ENCODE assay signal across 8 cellular contexts in genomic region chr5:176809544-176810083, GRCh38. TPM values are rescaled to one million over a fixed set of nuclear protein-coding genes. Genes with fewer than 3 reads are reported as not detected.
DNase-seq lines count a peak whose midpoint lies in the region; ATAC-seq and TF ChIP-seq lines count a peak whose summit lies in the region.

No MANE protein-coding gene starts in this region.

- H3K9me3 ChIP-seq in A673 (ENCODE audit: low read depth, low read length, poor library complexity, severe bottlenecking) = no peaks in the 10 kb centered on the region
- H3K9me3 ChIP-seq in mesodermal cell (ENCODE audit: control insufficient read depth, low read length) = no peaks in the 10 kb centered on the region

- no peaks in the 10 kb centered on the region for H3K9me2 ChIP-seq in GM23338 (ENCODE audit: insufficient read depth)

- H3K27me3 ChIP-seq in A673 (replicated peaks; ENCODE audit: insufficient read depth, low read depth, low read length, poor library complexity) (no peaks in the 10 kb centered on the region), GM23338 (ENCODE audit: insufficient read depth) (peaks cover 50% of the 10 kb centered on the region)

- DNase-seq in A673 (ENCODE audit: low spot score) (peak; percentile 25), GM23338 (ENCODE audit: low spot score) (peak; percentile 45), DMS79 (lab: John Stamatoyannopoulos, UW) (no peak), GM10266 (ENCODE audit: extremely low spot score) (no peak), NCI-H1092 (lab: John Stamatoyannopoulos, UW) (no peak)
- DNase-seq in activated naive CD8-positive, alpha-beta T cell treated with anti-CD3 and anti-CD28 coated beads, Interleukin-2, amount 10 ng/mL, durations not matched to agents 7 days and 5 days = no peak

- POLR2A ChIA-PET in A673 (lab: Charles Lee; ENCODE audit: low non-redundant PET) = no interaction called here
- POLR2A ChIA-PET in activated naive CD8-positive, alpha-beta T cell treated with anti-CD3 and anti-CD28 coated beads, Interleukin-2, amount 10 ng/mL, durations not matched to agents 7 days and 5 days (lab: Charles Lee) = interaction anchor here (0.6 kb wide), 1 partner anchor 11 kb away, joined by 4 read pairs; no protein-coding TSS in a partner anchor

- 1% methylated on average over 29 to 41 of the region's 48 CpGs for WGBS in mesodermal cell (ENCODE audit: insufficient coverage in 2 of 2), 2 experiments

- H3K79me2 ChIP-seq in GM23338 (replicated peaks; ENCODE audit: insufficient read depth) = no peaks in the 10 kb centered on the region

- H3K36me3 ChIP-seq in A673 (ENCODE audit: insufficient read depth, low read length, poor library complexity, severe bottlenecking) (no peaks in the 10 kb centered on the region), GM23338 (ENCODE audit: insufficient read depth) (no peaks in the 10 kb centered on the region), mesodermal cell (ENCODE audit: control insufficient read depth, insufficient read depth, low read length) (no peaks in the 10 kb centered on the region)

- CTCF ChIA-PET in A673 (lab: Charles Lee) = interaction anchor here (0.7 kb wide), 1 partner anchor 500 kb away, joined by 3 read pairs; no protein-coding TSS in a partner anchor

- peak overlapping the region; percentile 100 for H2AFZ ChIP-seq in GM23338

- no TSS peak for BruUV-seq in A673 (replicated peaks; lab: Mats Ljungman, UMichigan)

- 0 out of 2 replicates have a peak, but pooled peaks cover 3% of the 10 kb centered on the region for H4K20me1 ChIP-seq in GM23338 (replicated peaks; ENCODE audit: insufficient read depth)

- no peaks in the 10 kb centered on the region; the same call in 1 of the 3 replicates for H3K36me3 Mint-ChIP-seq in GM23338 (ENCODE audit: low read depth)
- H3K36me3 Mint-ChIP-seq in activated naive CD8-positive, alpha-beta T cell treated with anti-CD3 and anti-CD28 coated beads, Interleukin-2, amount 10 ng/mL, durations not matched to agents 7 days and 5 days = no peaks in the 10 kb centered on the region

- H3K4me2 ChIP-seq in GM23338 = peak overlapping the region; percentile 96

- H3K27me3 Mint-ChIP-seq in GM23338 (ENCODE audit: insufficient read depth, low read depth, poor library complexity) = peaks cover 47% of the 10 kb centered on the region
- peaks cover 60% of the 10 kb centered on the region for H3K27me3 Mint-ChIP-seq in activated naive CD8-positive, alpha-beta T cell treated with anti-CD3 and anti-CD28 coated beads, Interleukin-2, amount 10 ng/mL, durations not matched to agents 7 days and 5 days

- intact Hi-C loops in A673 (cut with micrococcal nuclease; ENCODE audit: unreplicated experiment) = no loop called here

- peak overlapping the region; percentile 56 for H3K4me3 ChIP-seq in A673 (ENCODE audit: low read depth, low read length, poor library complexity, severe bottlenecking)
- H3K4me3 ChIP-seq in GM23338 = peak overlapping the region; percentile 77
- H3K4me3 ChIP-seq in mesodermal cell (ENCODE audit: extremely low read depth, insufficient read depth, low read length, poor library complexity, severe bottlenecking) = peak overlapping the region; percentile 37

- no peaks in the 10 kb centered on the region; the same call in none of the 3 replicates for H3K9me3 Mint-ChIP-seq in GM23338
- no peaks in the 10 kb centered on the region for H3K9me3 Mint-ChIP-seq in activated naive CD8-positive, alpha-beta T cell treated with anti-CD3 and anti-CD28 coated beads, Interleukin-2, amount 10 ng/mL, durations not matched to agents 7 days and 5 days

- peak; percentile 8 for ATAC-seq in GM23338
- no peak for ATAC-seq in activated naive CD8-positive, alpha-beta T cell treated with anti-CD3 and anti-CD28 coated beads, Interleukin-2, amount 10 ng/mL, durations not matched to agents 7 days and 5 days (ENCODE audit: low read depth)
- no peak for ATAC-seq in GM18517 (IDR thresholded peaks at IDR 0.05; ENCODE audit: unreplicated experiment)

- TF ChIP-seq CTCF in A673 (conservative IDR thresholded peaks at IDR 0.05; ENCODE audit: low read depth, low read length) (no peak), GM23338 (conservative IDR thresholded peaks at IDR 0.05; ENCODE audit: low read depth in 2 of 2) (no peak), GM10266 (IDR thresholded peaks at IDR 0.05; ENCODE audit: control insufficient read depth, insufficient read depth, low read depth, missing control alignments) (no peak)

- H3K4me1 Mint-ChIP-seq in GM23338 = peaks cover 27% of the 10 kb centered on the region
- peaks cover 14% of the 10 kb centered on the region for H3K4me1 Mint-ChIP-seq in activated naive CD8-positive, alpha-beta T cell treated with anti-CD3 and anti-CD28 coated beads, Interleukin-2, amount 10 ng/mL, durations not matched to agents 7 days and 5 days

- H3K27ac Mint-ChIP-seq in GM23338 = no peak overlapping the region
- H3K27ac Mint-ChIP-seq in activated naive CD8-positive, alpha-beta T cell treated with anti-CD3 and anti-CD28 coated beads, Interleukin-2, amount 10 ng/mL, durations not matched to agents 7 days and 5 days = no peak overlapping the region

- H3K27ac ChIP-seq in A673 (ENCODE audit: low read depth, low read length, poor library complexity, severe bottlenecking) (no peak overlapping the region), GM23338 (ENCODE audit: low read depth) (no peak overlapping the region), mesodermal cell (ENCODE audit: low read depth, low read length, severe bottlenecking) (no peak overlapping the region)

- H3K4me1 ChIP-seq in A673 (ENCODE audit: insufficient read depth, low read length, poor library complexity, severe bottlenecking) (peaks cover 5% of the 10 kb centered on the region), GM23338 (ENCODE audit: insufficient read depth) (peaks cover 10% of the 10 kb centered on the region), mesodermal cell (ENCODE audit: control insufficient read depth, insufficient read depth, low read length, poor library complexity, severe bottlenecking) (peaks cover 5% of the 10 kb centered on the region)

- H3F3A ChIP-seq in GM23338 (replicated peaks; ENCODE audit: low read depth) = no peaks in the 10 kb centered on the region

- H3K4me3 Mint-ChIP-seq in GM23338 = peak overlapping the region; percentile 66
- H3K4me3 Mint-ChIP-seq in activated naive CD8-positive, alpha-beta T cell treated with anti-CD3 and anti-CD28 coated beads, Interleukin-2, amount 10 ng/mL, durations not matched to agents 7 days and 5 days = peak overlapping the region; percentile 63

TF ChIP-seq in GM23338, 12 proteins besides CTCF, POLR2A, EP300 and RAD21:
- TF ChIP-seq EZH2 (IDR thresholded peaks at IDR 0.05; ENCODE audit: low read depth, unreplicated experiment) = peak; percentile 61
- TF ChIP-seq STAT1 (IDR thresholded peaks at IDR 0.05; ENCODE audit: unreplicated experiment) = no peak

RNA-seq across cellular contexts. Expression of gene UNC5A, which starts 0.7 kb away (rescaled TPM):
- total RNA-seq in A673 (2021) = 7.5 and 7.8 TPM in 2 replicates
- total RNA-seq in GM23338 (2014; rRNA removed; shearing (Covaris generic)) = 3.9 and 7.3 TPM in 2 replicates
- polyA plus RNA-seq in GM23338 (2016; fragmentation: Nextera tagmentation; extraction: Ambion mirVana) = 0.92 and 1.1 TPM in 2 replicates
- not detected for total RNA-seq in activated naive CD8-positive, alpha-beta T cell treated with anti-CD3 and anti-CD28 coated beads, Interleukin-2, amount 10 ng/mL, durations not matched to agents 7 days and 5 days
- polyA plus RNA-seq in mesodermal cell (2013, experiment 1 of 2) = 0.48 TPM
- 0.56 TPM for polyA plus RNA-seq in mesodermal cell (2013, experiment 2 of 2)

Comparison
In these comparisons a context has a peak if more than half of its experiments do, and no peak if none do; other contexts are left out.
1. DNase-seq: peak in A673 (single experiment) and GM23338 (single experiment); none in activated naive CD8-positive, alpha-beta T cell treated with anti-CD3 and anti-CD28 coated beads, Interleukin-2, amount 10 ng/mL, durations not matched to agents 7 days and 5 days (single experiment), DMS79 (single experiment), GM10266 (single experiment) and NCI-H1092 (single experiment).
2. Peak in every context shown above with its lines, with median percentiles within 50 percentile points of each other: H3K4me3 ChIP-seq.